Comparison of ENCODE assay signal across 1 cellular context in genomic region chr4:59855630-59856352, GRCh38.
TF ChIP-seq lines count a peak whose summit lies in the region.

No MANE protein-coding gene starts in this region.

TF ChIP-seq in GM23338, 12 proteins besides CTCF, POLR2A, EP300 and RAD21 (continued from another document):
- TF ChIP-seq REST (IDR thresholded peaks at IDR 0.05; ENCODE audit: unreplicated experiment) (no peak), ZNF331 (CRISPR knock-in tag; IDR thresholded peaks at IDR 0.05; ENCODE audit: low read depth) (no peak)
